ENCODE assay signal across 18 cellular contexts in the genomic region with DNA sequence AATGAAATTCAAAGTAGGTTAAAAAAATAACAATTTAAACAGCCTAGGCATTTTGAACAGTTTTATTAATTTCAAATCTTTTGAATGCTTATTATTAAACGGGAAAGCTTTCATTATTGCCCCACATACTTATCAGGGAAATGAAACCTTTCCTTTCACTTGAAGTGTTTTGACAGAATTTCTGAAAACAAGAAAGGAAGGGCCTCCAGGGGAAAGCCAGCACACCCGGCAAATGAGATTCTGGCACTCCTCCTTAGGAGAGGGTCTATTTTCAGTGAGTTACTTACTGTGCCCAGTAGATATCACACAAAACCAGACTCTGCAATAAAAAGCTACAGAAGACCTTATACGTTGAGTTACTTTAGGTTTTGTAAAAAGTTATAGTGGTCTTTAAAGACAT.
"Had no signal": no experiment of that assay in that cellular context is flagged by ENCODE, and none has a peak within 500 bp of the region (broad histone marks: within the 10 kb centered on the region; RNA-seq: fewer than 3 reads in every experiment).

No MANE protein-coding gene starts in this region.

- H3K36me3 ChIP-seq: brain microvascular endothelial cell, heart right ventricle, left lung, pancreas, thyroid gland, vagina had no signal

- H3K9me3 ChIP-seq: heart right ventricle, left lung, pancreas, thyroid gland, vagina had no signal

- H3K27me3 ChIP-seq: brain microvascular endothelial cell, foreskin keratinocyte, heart right ventricle, left lung, pancreas, thyroid gland, vagina had no signal

- H3K9me3 Mint-ChIP-seq: activated CD4-positive, alpha-beta memory T cell treated with anti-CD3 and anti-CD28 coated beads for 36 hours; activated naive CD4-positive, alpha-beta T cell treated with anti-CD3 and anti-CD28 coated beads, Interleukin-2, amount 10 ng/mL, durations not matched to agents 7 days and 5 days; neural crest cell; T-helper 2 cell treated with Interferon-gamma antibody and Interleukin-4, amounts not matched to agents 5 μg/mL and 100 μg/mL, for 36 hours had no signal

- H3K4me3 Mint-ChIP-seq: activated CD4-positive, alpha-beta memory T cell treated with anti-CD3 and anti-CD28 coated beads for 36 hours; activated naive CD4-positive, alpha-beta T cell treated with anti-CD3 and anti-CD28 coated beads, Interleukin-2, amount 10 ng/mL, durations not matched to agents 7 days and 5 days; neural crest cell had no signal

- H3K4me3 ChIP-seq: heart right ventricle, left lung, pancreas, thyroid gland, vagina had no signal

- H3K27ac Mint-ChIP-seq: activated naive CD4-positive, alpha-beta T cell treated with anti-CD3 and anti-CD28 coated beads, Interleukin-2, amount 10 ng/mL, durations not matched to agents 7 days and 5 days had no signal

- H3K27ac ChIP-seq: brain microvascular endothelial cell, foreskin keratinocyte, left lung, pancreas, thyroid gland, vagina, VCaP had no signal

- ATAC-seq: foreskin keratinocyte, left lung, pancreas had no signal

- DNase-seq: activated CD4-positive, alpha-beta memory T cell treated with anti-CD3 and anti-CD28 coated beads for 36 hours; activated CD8-positive, alpha-beta memory T cell treated with anti-CD3 and anti-CD28 coated beads, Interleukin-2, amount 50 U/mL, for 48 hours; activated naive CD4-positive, alpha-beta T cell treated with anti-CD3 and anti-CD28 coated beads, Interleukin-2, amount 10 ng/mL, durations not matched to agents 7 days and 5 days; brain microvascular endothelial cell; cerebellar nuclear complex; foreskin keratinocyte; heart right ventricle; islet precursor cell; left lung; mesenchymal stem cell; pancreas; stimulated activated CD4-positive, alpha-beta T cell treated with anti-CD3 and anti-CD28 coated beads, Interleukin-15, amount 100 ng/mL, for 24 hours; stimulated activated CD4-positive, alpha-beta T cell treated with anti-CD3 and anti-CD28 coated beads, Interleukin-4, amount 100 ng/mL, for 4 hours; thyroid gland had no signal

- H3K27me3 Mint-ChIP-seq: activated CD4-positive, alpha-beta memory T cell treated with anti-CD3 and anti-CD28 coated beads for 36 hours; activated naive CD4-positive, alpha-beta T cell treated with anti-CD3 and anti-CD28 coated beads, Interleukin-2, amount 10 ng/mL, durations not matched to agents 7 days and 5 days had no signal

- H3K4me1 ChIP-seq: foreskin keratinocyte, thyroid gland, vagina had no signal
